6 cellular contexts compared by ENCODE assay signal in the genomic region with DNA sequence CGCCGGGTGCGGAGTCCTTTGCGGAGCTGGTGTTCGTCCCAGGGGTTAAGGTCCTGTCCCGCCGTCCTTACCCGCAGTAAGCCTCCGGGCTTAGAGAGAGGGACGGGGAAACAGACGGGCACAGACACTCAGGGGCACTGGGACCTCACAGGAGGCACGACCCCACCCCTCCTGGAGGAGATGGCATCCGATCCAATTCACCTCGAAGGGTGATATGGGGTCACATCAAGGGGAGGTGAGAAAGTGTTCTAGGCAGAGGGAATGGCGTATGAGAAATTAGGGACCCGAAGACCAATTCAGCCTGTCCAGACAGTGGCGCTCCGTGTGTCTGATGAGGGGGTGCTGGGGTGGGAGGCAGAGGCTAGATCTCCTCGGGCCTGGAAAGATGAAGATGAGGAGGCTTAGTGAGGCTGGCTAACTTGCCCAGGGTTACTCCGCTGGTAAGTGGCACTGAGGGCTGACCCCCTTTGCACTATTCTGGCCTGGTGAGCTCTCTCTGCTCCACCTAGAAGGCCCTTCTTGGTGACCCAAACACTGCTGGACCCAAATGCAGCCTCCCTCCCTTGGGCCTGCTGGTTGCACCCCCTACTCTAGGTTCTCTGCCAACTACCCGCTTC. TPM values are rescaled to one million over a fixed set of nuclear protein-coding genes. Genes with fewer than 3 reads are reported as not detected.
DNase-seq lines count a peak whose midpoint lies in the region; ATAC-seq and TF ChIP-seq lines count a peak whose summit lies in the region.

No MANE protein-coding gene starts in this region.

- H3K4me2 ChIP-seq in OCI-LY1 (ENCODE audit: low read length) = peak overlapping the region; percentile 88

- DNase-seq in fibroblast of villous mesenchyme (ENCODE audit: low read depth) = no peak
- DNase-seq in substantia nigra (lab: John Stamatoyannopoulos, UW) = peak in 1 of 49 donors; percentile 30
- no peak for DNase-seq in AML-193 (lab: John Stamatoyannopoulos, UW)
- no peak for DNase-seq in amygdala (lab: John Stamatoyannopoulos, UW)

- H3K79me2 ChIP-seq in OCI-LY1 (ENCODE audit: insufficient read depth, low read length) = no peaks in the 10 kb centered on the region

- no peak overlapping the region for H2AFZ ChIP-seq in OCI-LY1 (ENCODE audit: low read length)

- no peaks in the 10 kb centered on the region for H3K9me3 ChIP-seq in OCI-LY1 (ENCODE audit: low read length)

- no peaks in the 10 kb centered on the region for H4K20me1 ChIP-seq in OCI-LY1 (ENCODE audit: insufficient read depth, low read length)

- H3K4me3 ChIP-seq in OCI-LY1 (ENCODE audit: low read depth, low read length, poor library complexity, severe bottlenecking) (peak overlapping the region; percentile 60), fibroblast of villous mesenchyme (ENCODE audit: low read depth, low read length) (peak overlapping the region; percentile 65)

- H3F3A ChIP-seq in OCI-LY1 (ENCODE audit: insufficient read depth, low read length) = no peaks in the 10 kb centered on the region

- TF ChIP-seq CTCF in OCI-LY1 (IDR thresholded peaks at IDR 0.05; ENCODE audit: low read length) (no peak), fibroblast of villous mesenchyme (IDR thresholded peaks at IDR 0.05; ENCODE audit: insufficient read depth, low read depth, low read length) (no peak)

- no peaks in the 10 kb centered on the region for H3K27me3 ChIP-seq in OCI-LY1 (ENCODE audit: insufficient read depth, low read length)

- H3K9me2 ChIP-seq in OCI-LY1 (ENCODE audit: low read depth, low read length) = no peaks in the 10 kb centered on the region

- no peak for ATAC-seq in GM19397 (IDR thresholded peaks at IDR 0.05; ENCODE audit: unreplicated experiment)

- peaks cover 18% of the 10 kb centered on the region for H3K4me1 ChIP-seq in OCI-LY1 (ENCODE audit: insufficient read depth, low read length, severe bottlenecking)

- H3K9ac ChIP-seq in OCI-LY1 (ENCODE audit: low read length) = peak overlapping the region; percentile 66

- H3K27ac ChIP-seq in OCI-LY1 (ENCODE audit: low read depth, low read length, poor library complexity, severe bottlenecking) = peak overlapping the region; percentile 93
- peak overlapping the region; percentile 88 for H3K27ac ChIP-seq in substantia nigra (ENCODE audit: low read depth, low read length, poor library complexity, severe bottlenecking)

- no peaks in the 10 kb centered on the region for H3K36me3 ChIP-seq in OCI-LY1 (ENCODE audit: insufficient read depth, low read length)

RNA-seq across cellular contexts. Expression of gene BTBD19, which starts 12.1 kb away (rescaled TPM):
- 11.6 and 13.0 TPM in 2 replicates for total RNA-seq in fibroblast of villous mesenchyme

RNA-seq across cellular contexts. Expression of gene DYNLT4, which starts 13.3 kb away (rescaled TPM):
- under 0.01 TPM in 1 of 2 replicates, not detected in the other for total RNA-seq in fibroblast of villous mesenchyme

RNA-seq across cellular contexts. Expression of gene PLK3, which starts 20.3 kb away (rescaled TPM):
- total RNA-seq in fibroblast of villous mesenchyme = 44.0 and 44.5 TPM in 2 replicates

RNA-seq across cellular contexts. Expression of gene PTCH2, which starts 22.6 kb away (rescaled TPM):
- under 0.01 and 0.32 TPM in 2 replicates for total RNA-seq in fibroblast of villous mesenchyme

RNA-seq across cellular contexts. Expression of gene BEST4, which starts 32.5 kb away (rescaled TPM):
- total RNA-seq in fibroblast of villous mesenchyme = not detected in 2 replicates
